32 cellular contexts compared by ENCODE assay signal in genomic region chr16:88366032-88366703, GRCh38.
"Had no signal": no experiment of that assay in that cellular context is flagged by ENCODE, and none has a peak within 500 bp of the region (broad histone marks: within the 10 kb centered on the region; RNA-seq: fewer than 3 reads in every experiment).

No MANE protein-coding gene starts in this region.

- DNase-seq: activated B cell treated with CpG ODN at 0.5 μM for 24 hours; activated CD4-positive, alpha-beta T cell treated with anti-CD3 and anti-CD28 coated beads for 48 hours; activated CD4-positive, alpha-beta T cell treated with anti-CD3 and anti-CD28 coated beads, Interleukin-2, amount 50 U/mL, for 1 hour; activated CD4-positive, alpha-beta T cell treated with anti-CD3 and anti-CD28 coated beads, Interleukin-2, amount 50 U/mL, for 48 hours; activated CD8-positive, alpha-beta memory T cell treated with anti-CD3 and anti-CD28 coated beads for 24 hours; activated CD8-positive, alpha-beta T cell treated with anti-CD3 and anti-CD28 coated beads for 36 hours; activated effector memory CD4-positive, alpha-beta T cell treated with Interleukin-2 at 50 U/mL for 16 hours; activated gamma-delta T cell treated with Interleukin-2 at 50 U/mL for 16 hours; activated naive CD4-positive, alpha-beta T cell treated with anti-CD3 and anti-CD28 coated beads, Interleukin-2, amount 50 U/mL, for 16 hours; activated naive CD4-positive, alpha-beta T cell treated with Interleukin-2 at 50 U/mL for 16 hours; activated T-cell treated with anti-CD3 and anti-CD28 coated beads, Interleukin-2, amount 50 U/mL, for 4 hours; amniotic stem cell; anterior cingulate cortex; brain microvascular endothelial cell; effector memory CD4-positive, alpha-beta T cell; endodermal cell; foreskin fibroblast; T-helper 17 cell; T1000; WERI-Rb-1 had no signal

- H3K27me3 ChIP-seq: brain microvascular endothelial cell, dorsolateral prefrontal cortex had no signal

- H3K27ac Mint-ChIP-seq: activated B cell treated with CpG ODN at 0.5 μM for 24 hours; activated CD8-positive, alpha-beta T cell treated with anti-CD3 and anti-CD28 coated beads for 36 hours; activated naive CD8-positive, alpha-beta T cell; activated T-helper 17 cell treated with anti-CD3 and anti-CD28 coated beads, Interleukin-2, amount 50 U/mL, for 72 hours; dendritic cell treated with granulocyte-macrophage colony-stimulating factor and Interleukin-4, amounts not matched to agents 40 ng/mL and 50 ng/mL, for 4 days; endodermal cell; T-helper 17 cell; T-helper 2 cell treated with Interferon-gamma antibody and Interleukin-4, amounts not matched to agents 5 μg/mL and 100 μg/mL, for 36 hours had no signal

- H3K36me3 Mint-ChIP-seq: activated naive CD8-positive, alpha-beta T cell had no signal

- FAIRE-seq: astrocyte, bronchial epithelial cell, frontal cortex had no signal

- H3K4me3 Mint-ChIP-seq: activated B cell treated with CpG ODN at 0.5 μM for 24 hours; activated CD8-positive, alpha-beta T cell treated with anti-CD3 and anti-CD28 coated beads for 36 hours; activated naive CD8-positive, alpha-beta T cell; activated T-cell treated with anti-CD3 and anti-CD28 coated beads, Interleukin-2, amount 50 U/mL, for 4 hours; activated T-helper 17 cell treated with anti-CD3 and anti-CD28 coated beads, Interleukin-2, amount 50 U/mL, for 72 hours; central memory CD8-positive, alpha-beta T cell; dendritic cell treated with granulocyte-macrophage colony-stimulating factor and Interleukin-4, amounts not matched to agents 40 ng/mL and 50 ng/mL, for 4 days; endodermal cell; T-helper 17 cell; T-helper 2 cell treated with Interferon-gamma antibody and Interleukin-4, amounts not matched to agents 5 μg/mL and 100 μg/mL, for 36 hours had no signal

- H3K4me3 ChIP-seq: coronary artery, dorsolateral prefrontal cortex had no signal

- H3K9me3 Mint-ChIP-seq: central memory CD8-positive, alpha-beta T cell; dendritic cell treated with granulocyte-macrophage colony-stimulating factor and Interleukin-4, amounts not matched to agents 40 ng/mL and 50 ng/mL, for 4 days; T-helper 2 cell treated with Interferon-gamma antibody and Interleukin-4, amounts not matched to agents 5 μg/mL and 100 μg/mL, for 36 hours had no signal

- H3K36me3 ChIP-seq: brain microvascular endothelial cell, WERI-Rb-1 had no signal

- H3K27me3 Mint-ChIP-seq: T-helper 17 cell had no signal

- ATAC-seq: activated CD4-positive, CD25-positive, alpha-beta regulatory T cell treated with anti-CD3 and anti-CD28 coated beads, Interleukin-2, amount 50 U/mL, for 24 hours; activated CD8-positive, alpha-beta T cell treated with anti-CD3 and anti-CD28 coated beads for 36 hours; activated T-cell treated with anti-CD3 and anti-CD28 coated beads, Interleukin-2, amount 50 U/mL, for 4 hours; activated T-helper 17 cell treated with anti-CD3 and anti-CD28 coated beads, Interleukin-2, amount 50 U/mL, for 72 hours; esophagus mucosa; T-helper 17 cell had no signal

- H3K27ac ChIP-seq: brain microvascular endothelial cell, coronary artery, dorsolateral prefrontal cortex, WERI-Rb-1 had no signal

- H3K4me1 Mint-ChIP-seq: activated T-helper 17 cell treated with anti-CD3 and anti-CD28 coated beads, Interleukin-2, amount 50 U/mL, for 72 hours; central memory CD8-positive, alpha-beta T cell; endodermal cell; T-helper 17 cell had no signal
